12 cellular contexts compared by ENCODE assay signal in the genomic region with DNA sequence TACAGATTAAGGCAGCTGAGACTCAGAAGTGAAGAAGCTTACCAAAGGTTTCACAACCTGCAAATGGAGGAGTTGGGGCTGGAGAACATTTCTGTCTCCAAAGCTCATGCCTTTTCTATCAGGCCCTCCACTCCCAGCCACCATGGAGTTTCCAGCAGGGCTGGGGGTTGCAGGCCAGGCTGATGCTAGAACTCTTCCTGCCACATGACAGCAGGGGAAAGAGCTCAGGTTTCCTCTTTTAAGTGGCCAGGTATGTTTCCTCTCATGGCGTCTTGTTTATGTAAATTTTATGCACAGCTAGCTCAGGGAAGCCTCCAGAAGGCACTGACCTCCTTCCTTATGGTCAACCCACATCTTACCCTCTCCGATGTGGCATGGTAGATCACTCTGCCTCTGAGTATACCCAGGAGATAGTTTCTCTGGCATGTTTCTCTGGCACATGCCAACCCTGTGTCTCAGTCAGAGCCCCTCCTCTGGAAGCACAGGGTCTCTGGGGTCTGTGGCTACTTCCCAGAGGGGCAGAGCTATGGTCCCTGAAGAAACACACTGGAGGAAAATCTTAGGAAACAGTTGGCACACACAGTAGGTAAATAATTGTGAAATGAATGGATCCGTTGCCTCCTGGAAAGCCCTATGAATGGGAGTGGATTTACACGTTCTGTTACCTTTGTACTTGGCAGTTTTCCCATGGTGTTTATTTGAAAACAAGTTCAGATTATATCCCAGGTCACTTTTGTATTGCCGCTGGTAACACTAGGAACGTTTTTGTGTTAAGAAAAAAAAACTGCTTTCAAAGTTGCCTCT. TPM values are rescaled to one million over a fixed set of nuclear protein-coding genes. Genes with fewer than 3 reads are reported as not detected.
DNase-seq lines count a peak whose midpoint lies in the region; ATAC-seq, FAIRE-seq and TF ChIP-seq lines count a peak whose summit lies in the region.
"Had no signal": no experiment of that assay in that cellular context is flagged by ENCODE, and none has a peak within 500 bp of the region (broad histone marks: within the 10 kb centered on the region; RNA-seq: fewer than 3 reads in every experiment).

No MANE protein-coding gene starts in this region.

- no peak overlapping the region for H3K4me3 Mint-ChIP-seq in GM23338
- no peak overlapping the region for H3K4me3 Mint-ChIP-seq in activated naive CD8-positive, alpha-beta T cell treated with anti-CD3 and anti-CD28 coated beads, Interleukin-2, amount 50 U/mL, for 24 hours
- H3K4me3 Mint-ChIP-seq in mesothelial cell of epicardium = no peak overlapping the region
- H3K4me3 Mint-ChIP-seq: activated CD8-positive, alpha-beta memory T cell treated with anti-CD3 and anti-CD28 coated beads, Interleukin-2, amount 10 ng/mL, durations not matched to agents 7 days and 5 days had no signal

- no peak overlapping the region for H3K4me3 ChIP-seq in A673 (ENCODE audit: low read depth, low read length, poor library complexity, severe bottlenecking)
- H3K4me3 ChIP-seq in GM23338 = no peak overlapping the region
- H3K4me3 ChIP-seq: uterus had no signal

- intact Hi-C loops in A673 (cut with micrococcal nuclease; ENCODE audit: unreplicated experiment) = loop anchor here (10.0 kb wide), 1 partner anchor 209 kb away; no protein-coding TSS in a partner anchor

- H3F3A ChIP-seq in GM23338 (replicated peaks; ENCODE audit: low read depth) = no peaks in the 10 kb centered on the region

- POLR2A ChIA-PET in A673 (lab: Charles Lee; ENCODE audit: low non-redundant PET) = no interaction called here

- peak overlapping the region; percentile 66 for H3K27ac ChIP-seq in A673 (ENCODE audit: low read depth, low read length, poor library complexity, severe bottlenecking)
- 0 out of 2 replicates have a peak overlapping the region, but pooled peaks have one; percentile 41 for H3K27ac ChIP-seq in GM23338 (ENCODE audit: low read depth)

- H4K20me1 ChIP-seq in GM23338 (replicated peaks; ENCODE audit: insufficient read depth) = no peaks in the 10 kb centered on the region

- H3K4me1 Mint-ChIP-seq in GM23338 (peaks cover 42% of the 10 kb centered on the region), mesothelial cell of epicardium (peaks cover 25% of the 10 kb centered on the region)
- peaks cover 43% of the 10 kb centered on the region for H3K4me1 Mint-ChIP-seq in activated naive CD8-positive, alpha-beta T cell treated with anti-CD3 and anti-CD28 coated beads, Interleukin-2, amount 50 U/mL, for 24 hours

- no peak for TF ChIP-seq POLR2A in H54 (IDR thresholded peaks at IDR 0.05; ENCODE audit: low read depth, low read length)

- no peaks in the 10 kb centered on the region for H3K9me2 ChIP-seq in GM23338 (ENCODE audit: insufficient read depth)

- H3K4me1 ChIP-seq in A673 (ENCODE audit: insufficient read depth, low read length, poor library complexity, severe bottlenecking) = peaks cover 9% of the 10 kb centered on the region
- peaks cover 30% of the 10 kb centered on the region for H3K4me1 ChIP-seq in GM23338 (ENCODE audit: insufficient read depth)
- H3K4me1 ChIP-seq: uterus had no signal

- H3K36me3 Mint-ChIP-seq in GM23338 (ENCODE audit: low read depth) (peaks cover 7% of the 10 kb centered on the region; the same call in 2 of the 3 replicates), mesothelial cell of epicardium (peaks cover 3% of the 10 kb centered on the region)
- peaks cover 2% of the 10 kb centered on the region for H3K36me3 Mint-ChIP-seq in activated naive CD8-positive, alpha-beta T cell treated with anti-CD3 and anti-CD28 coated beads, Interleukin-2, amount 50 U/mL, for 24 hours (ENCODE audit: low read depth)

- ATAC-seq in GM23338 = peak; percentile 68
- ATAC-seq in activated naive CD8-positive, alpha-beta T cell treated with anti-CD3 and anti-CD28 coated beads, Interleukin-2, amount 50 U/mL, for 24 hours = no peak
- ATAC-seq: activated CD8-positive, alpha-beta memory T cell treated with anti-CD3 and anti-CD28 coated beads, Interleukin-2, amount 10 ng/mL, durations not matched to agents 7 days and 5 days; HCT116 had no signal

- no peak for FAIRE-seq in H54 (lab: Jason Lieb, UNC)

- BruUV-seq in A673 (replicated peaks; lab: Mats Ljungman, UMichigan) = no TSS peak

- 0 out of 2 replicates have a peak overlapping the region, but pooled peaks have one; percentile 26 for H3K4me2 ChIP-seq in GM23338

- H3K36me3 ChIP-seq in A673 (ENCODE audit: insufficient read depth, low read length, poor library complexity, severe bottlenecking) (no peaks in the 10 kb centered on the region), GM23338 (ENCODE audit: insufficient read depth) (no peaks in the 10 kb centered on the region)
- H3K36me3 ChIP-seq: heart right ventricle, uterus had no signal

- H2AFZ ChIP-seq in GM23338 = no peak overlapping the region

- H3K27me3 ChIP-seq in A673 (replicated peaks; ENCODE audit: insufficient read depth, low read depth, low read length, poor library complexity) = peaks cover 6% of the 10 kb centered on the region
- no peaks in the 10 kb centered on the region for H3K27me3 ChIP-seq in GM23338 (ENCODE audit: insufficient read depth)
- H3K27me3 ChIP-seq: uterus had no signal

- H3K27me3 Mint-ChIP-seq in GM23338 (ENCODE audit: insufficient read depth, low read depth, poor library complexity) (peaks cover 2% of the 10 kb centered on the region), mesothelial cell of epicardium (ENCODE audit: low read depth) (no peaks in the 10 kb centered on the region)
- no peaks in the 10 kb centered on the region for H3K27me3 Mint-ChIP-seq in activated naive CD8-positive, alpha-beta T cell treated with anti-CD3 and anti-CD28 coated beads, Interleukin-2, amount 50 U/mL, for 24 hours
- H3K27me3 Mint-ChIP-seq: activated CD8-positive, alpha-beta memory T cell treated with anti-CD3 and anti-CD28 coated beads, Interleukin-2, amount 10 ng/mL, durations not matched to agents 7 days and 5 days had no signal

- no peaks in the 10 kb centered on the region for H3K9me3 ChIP-seq in A673 (ENCODE audit: low read depth, low read length, poor library complexity, severe bottlenecking)
- H3K9me3 ChIP-seq: heart right ventricle, uterus had no signal

- DNase-seq in A673 (ENCODE audit: low spot score) (no peak), GM23338 (ENCODE audit: low spot score) (peak; percentile 43), mesothelial cell of epicardium (ENCODE audit: low spot score in 2 of 2, unreplicated experiment in 2 of 2) (no peak), amniotic stem cell (lab: John Stamatoyannopoulos, UW) (no peak), Ammon's horn (ENCODE audit: low spot score) (no peak), H54 (ENCODE audit: insufficient read length, low spot score) (no peak), mesenteric fat pad (ENCODE audit: low spot score) (no peak)
- no peak for DNase-seq in activated naive CD8-positive, alpha-beta T cell treated with anti-CD3 and anti-CD28 coated beads, Interleukin-2, amount 50 U/mL, for 24 hours
- DNase-seq: activated CD8-positive, alpha-beta memory T cell treated with anti-CD3 and anti-CD28 coated beads, Interleukin-2, amount 10 ng/mL, durations not matched to agents 7 days and 5 days had no signal

- no peak overlapping the region for H3K27ac Mint-ChIP-seq in GM23338
- peak overlapping the region; percentile 69 for H3K27ac Mint-ChIP-seq in activated naive CD8-positive, alpha-beta T cell treated with anti-CD3 and anti-CD28 coated beads, Interleukin-2, amount 50 U/mL, for 24 hours
- peak overlapping the region; percentile 92 for H3K27ac Mint-ChIP-seq in mesothelial cell of epicardium
- H3K27ac Mint-ChIP-seq: activated CD8-positive, alpha-beta memory T cell treated with anti-CD3 and anti-CD28 coated beads, Interleukin-2, amount 10 ng/mL, durations not matched to agents 7 days and 5 days had no signal

- TF ChIP-seq CTCF in A673 (conservative IDR thresholded peaks at IDR 0.05; ENCODE audit: low read depth, low read length) (no peak), GM23338 (conservative IDR thresholded peaks at IDR 0.05; ENCODE audit: low read depth in 2 of 2) (no peak), mesothelial cell of epicardium (IDR thresholded peaks at IDR 0.05; ENCODE audit: unreplicated experiment) (no peak)

- H3K9me3 Mint-ChIP-seq in GM23338 (no peaks in the 10 kb centered on the region), mesothelial cell of epicardium (no peaks in the 10 kb centered on the region)
- no peaks in the 10 kb centered on the region for H3K9me3 Mint-ChIP-seq in activated naive CD8-positive, alpha-beta T cell treated with anti-CD3 and anti-CD28 coated beads, Interleukin-2, amount 50 U/mL, for 24 hours

- H3K79me2 ChIP-seq in GM23338 (replicated peaks; ENCODE audit: insufficient read depth) = no peaks in the 10 kb centered on the region

- CTCF ChIA-PET in A673 (lab: Charles Lee) = no interaction called here

TF ChIP-seq in GM23338, 12 proteins besides CTCF, POLR2A, EP300 and RAD21 (continues in another document):
- TF ChIP-seq NANOG (IDR thresholded peaks at IDR 0.05; ENCODE audit: borderline replicate concordance) (no peak), POLR2AphosphoS5 (IDR thresholded peaks at IDR 0.05; ENCODE audit: low read depth) (no peak)
- TF ChIP-seq, protein P1, sequence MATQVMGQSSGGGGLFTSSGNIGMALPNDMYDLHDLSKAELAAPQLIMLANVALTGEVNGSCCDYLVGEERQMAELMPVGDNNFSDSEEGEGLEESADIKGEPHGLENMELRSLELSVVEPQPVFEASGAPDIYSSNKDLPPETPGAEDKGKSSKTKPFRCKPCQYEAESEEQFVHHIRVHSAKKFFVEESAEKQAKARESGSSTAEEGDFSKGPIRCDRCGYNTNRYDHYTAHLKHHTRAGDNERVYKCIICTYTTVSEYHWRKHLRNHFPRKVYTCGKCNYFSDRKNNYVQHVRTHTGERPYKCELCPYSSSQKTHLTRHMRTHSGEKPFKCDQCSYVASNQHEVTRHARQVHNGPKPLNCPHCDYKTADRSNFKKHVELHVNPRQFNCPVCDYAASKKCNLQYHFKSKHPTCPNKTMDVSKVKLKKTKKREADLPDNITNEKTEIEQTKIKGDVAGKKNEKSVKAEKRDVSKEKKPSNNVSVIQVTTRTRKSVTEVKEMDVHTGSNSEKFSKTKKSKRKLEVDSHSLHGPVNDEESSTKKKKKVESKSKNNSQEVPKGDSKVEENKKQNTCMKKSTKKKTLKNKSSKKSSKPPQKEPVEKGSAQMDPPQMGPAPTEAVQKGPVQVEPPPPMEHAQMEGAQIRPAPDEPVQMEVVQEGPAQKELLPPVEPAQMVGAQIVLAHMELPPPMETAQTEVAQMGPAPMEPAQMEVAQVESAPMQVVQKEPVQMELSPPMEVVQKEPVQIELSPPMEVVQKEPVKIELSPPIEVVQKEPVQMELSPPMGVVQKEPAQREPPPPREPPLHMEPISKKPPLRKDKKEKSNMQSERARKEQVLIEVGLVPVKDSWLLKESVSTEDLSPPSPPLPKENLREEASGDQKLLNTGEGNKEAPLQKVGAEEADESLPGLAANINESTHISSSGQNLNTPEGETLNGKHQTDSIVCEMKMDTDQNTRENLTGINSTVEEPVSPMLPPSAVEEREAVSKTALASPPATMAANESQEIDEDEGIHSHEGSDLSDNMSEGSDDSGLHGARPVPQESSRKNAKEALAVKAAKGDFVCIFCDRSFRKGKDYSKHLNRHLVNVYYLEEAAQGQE (IDR thresholded peaks at IDR 0.05; ENCODE audit: unreplicated experiment) = no peak

RNA-seq across cellular contexts. Expression of a gene that starts 28.9 kb away (rescaled TPM):
- 6.6 and 7.2 TPM in 2 replicates for total RNA-seq in A673 (2021)
- total RNA-seq in GM23338 (2014; rRNA removed; shearing (Covaris generic)) = 43.6 and 51.2 TPM in 2 replicates
- polyA plus RNA-seq in GM23338 (2016; fragmentation: Nextera tagmentation; extraction: Ambion mirVana) = 32.6 and 35.7 TPM in 2 replicates
- total RNA-seq in mesothelial cell of epicardium = 23.4 to 26.0 TPM (median 25.5 TPM) in 3 replicates
- total RNA-seq in mesenteric fat pad = 8.5 TPM
